Comparison of ENCODE assay signal across 13 cellular contexts in the genomic region with DNA sequence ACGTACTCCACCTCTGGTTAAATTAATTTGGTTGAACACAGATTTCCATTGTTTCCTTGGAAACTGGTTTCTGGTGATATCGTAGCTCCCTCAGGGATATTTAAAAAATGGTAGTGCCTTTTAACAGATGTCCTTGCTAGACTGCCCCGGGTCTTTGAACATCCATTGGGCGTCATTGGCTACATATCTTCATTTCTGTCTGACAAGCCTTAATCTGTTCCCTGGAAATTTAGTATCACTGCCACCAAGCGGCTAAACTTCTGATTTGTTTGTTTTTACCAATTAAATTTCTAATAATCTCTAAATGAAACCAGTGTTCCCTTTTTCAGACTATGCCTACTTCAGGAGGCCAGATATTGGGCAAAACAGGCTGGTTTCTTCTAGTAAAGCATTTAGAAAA.
DNase-seq lines count a peak whose midpoint lies in the region; TF ChIP-seq lines count a peak whose summit lies in the region.
"Had no signal": no experiment of that assay in that cellular context is flagged by ENCODE, and none has a peak within 500 bp of the region (broad histone marks: within the 10 kb centered on the region; RNA-seq: fewer than 3 reads in every experiment).

No MANE protein-coding gene starts in this region.

- TF ChIP-seq CTCF in nephron (IDR thresholded peaks at IDR 0.05; ENCODE audit: unreplicated experiment in 3 of 3): no peak

- no peaks in the 10 kb centered on the region for H3K27me3 Mint-ChIP-seq in nephron (ENCODE audit: low read depth)
- H3K27me3 Mint-ChIP-seq: activated naive CD8-positive, alpha-beta T cell treated with anti-CD3 and anti-CD28 coated beads, Interleukin-2, amount 10 ng/mL, durations not matched to agents 7 days and 5 days had no signal

- DNase-seq in NCI-H1417 (lab: John Stamatoyannopoulos, UW) (peak in 2 of 3 experiments; percentile 22 to 82), NCI-H1417 treated with DMSO at 0.1 percent for 48 hours (lab: John Stamatoyannopoulos, UW) (no peak), NCI-H2171 (lab: John Stamatoyannopoulos, UW) (peak; percentile 19), dermis blood vessel endothelial cell (peak; percentile 27), ureter (ENCODE audit: low spot score) (no peak), NCI-H2107 treated with DMSO at 0.1 percent for 48 hours (lab: John Stamatoyannopoulos, UW; ENCODE audit: unreplicated experiment) (no peak), iPS-NIHi11 (ENCODE audit: low spot score) (no peak)
- DNase-seq: activated CD4-positive, CD25-positive, alpha-beta regulatory T cell; activated naive CD8-positive, alpha-beta T cell treated with anti-CD3 and anti-CD28 coated beads, Interleukin-2, amount 10 ng/mL, durations not matched to agents 7 days and 5 days; activated T-cell treated with anti-CD3 and anti-CD28 coated beads for 4 hours; NCI-H1105 treated with DMSO at 0.1 percent for 48 hours; NCI-H774 had no signal

- peak overlapping the region; percentile 1 to 65 (median 20) for H3K27ac Mint-ChIP-seq in nephron
- H3K27ac Mint-ChIP-seq: activated naive CD8-positive, alpha-beta T cell treated with anti-CD3 and anti-CD28 coated beads, Interleukin-2, amount 10 ng/mL, durations not matched to agents 7 days and 5 days had no signal

- H3K36me3 Mint-ChIP-seq in nephron (ENCODE audit: low read depth): peaks cover 15% of the 10 kb centered on the region

- H3K4me3 Mint-ChIP-seq in nephron: no peak overlapping the region
- H3K4me3 Mint-ChIP-seq: activated naive CD8-positive, alpha-beta T cell treated with anti-CD3 and anti-CD28 coated beads, Interleukin-2, amount 10 ng/mL, durations not matched to agents 7 days and 5 days had no signal

- H3K4me1 Mint-ChIP-seq in nephron: peaks cover 33% of the 10 kb centered on the region
- H3K4me1 Mint-ChIP-seq: activated naive CD8-positive, alpha-beta T cell treated with anti-CD3 and anti-CD28 coated beads, Interleukin-2, amount 10 ng/mL, durations not matched to agents 7 days and 5 days had no signal

- no peaks in the 10 kb centered on the region for H3K9me3 Mint-ChIP-seq in nephron
- H3K9me3 Mint-ChIP-seq: activated naive CD8-positive, alpha-beta T cell treated with anti-CD3 and anti-CD28 coated beads, Interleukin-2, amount 10 ng/mL, durations not matched to agents 7 days and 5 days had no signal

Comparison
In these comparisons a context has a peak if more than half of its experiments do, and no peak if none do; other contexts are left out.
1. DNase-seq: peak in NCI-H1417 (2 of 3), NCI-H2171 (single experiment) and dermis blood vessel endothelial cell (single experiment); none in NCI-H1417 treated with DMSO at 0.1 percent for 48 hours (single experiment), ureter (single experiment), NCI-H2107 treated with DMSO at 0.1 percent for 48 hours (single experiment) and iPS-NIHi11 (single experiment).